Comparison of ENCODE assay signal across 9 cellular contexts in genomic region chr3:138944842-138945645, GRCh38. TPM values are rescaled to one million over a fixed set of nuclear protein-coding genes. Genes with fewer than 3 reads are reported as not detected.
DNase-seq lines count a peak whose midpoint lies in the region; ATAC-seq and TF ChIP-seq lines count a peak whose summit lies in the region.
"Had no signal": no experiment of that assay in that cellular context is flagged by ENCODE, and none has a peak within 500 bp of the region (broad histone marks: within the 10 kb centered on the region; RNA-seq: fewer than 3 reads in every experiment).

No MANE protein-coding gene starts in this region.

- H3K4me3 ChIP-seq in esophagus (ENCODE audit: low read depth in 1 of 2, low read length in 2 of 2) (peak overlapping the region; percentile 19 to 53), psoas muscle (peak overlapping the region; percentile 72)

- no peak overlapping the region for H3K27ac Mint-ChIP-seq in T-helper 17 cell

- peaks cover 9% of the 10 kb centered on the region for H3K36me3 Mint-ChIP-seq in T-helper 17 cell (ENCODE audit: low read depth)

- peaks cover 12 to 22% of the 10 kb centered on the region in 2 donors for H3K4me1 ChIP-seq in esophagus (ENCODE audit: control insufficient read depth in 2 of 2, insufficient read depth in 2 of 2, low read length in 1 of 2)
- peaks cover 12% of the 10 kb centered on the region for H3K4me1 ChIP-seq in psoas muscle

- 5% methylated on average over 81 to 83 of the region's 83 CpGs for WGBS in esophagus, 2 donors
- WGBS in psoas muscle, 3 donors, result 10 to 16% (median 15%) methylated on average over 72 to 83 of the region's 83 CpGs

- H3K27me3 ChIP-seq in esophagus (ENCODE audit: control insufficient read depth in 1 of 2, insufficient read depth in 2 of 2, low read length in 2 of 2) (peaks cover 17 to 58% of the 10 kb centered on the region in 2 donors), psoas muscle (ENCODE audit: insufficient read depth in 3 of 3, low read length in 2 of 3) (peaks cover 0 to 99% (median 44%) of the 10 kb centered on the region in 3 donors)

- no peak overlapping the region for H3K27ac ChIP-seq in esophagus (ENCODE audit: low read depth in 2 of 2, low read length in 1 of 2)
- no peak overlapping the region for H3K27ac ChIP-seq in psoas muscle
- H3K27ac ChIP-seq: right lobe of liver had no signal

- intact Hi-C loops in psoas muscle (cut with DNase I), result no loop called here

- DNase-seq in HEK293T (ENCODE audit: extremely low spot score) (peak; percentile 59), T-helper 17 cell (no peak), psoas muscle (no peak), NCI-H2107 (lab: John Stamatoyannopoulos, UW) (no peak), SKM-1 (lab: John Stamatoyannopoulos, UW; ENCODE audit: unreplicated experiment) (no peak)
- DNase-seq: right lobe of liver had no signal

- ATAC-seq in T-helper 17 cell (no peak), psoas muscle (no peak), GM19455 (IDR thresholded peaks at IDR 0.05; ENCODE audit: unreplicated experiment) (no peak), GM18907 (IDR thresholded peaks at IDR 0.05; ENCODE audit: unreplicated experiment) (no peak)

- peak overlapping the region; percentile 94 for H3K4me3 Mint-ChIP-seq in T-helper 17 cell

- CTCF ChIA-PET in HEK293T (lab: Yijun Ruan, JAX), result interaction anchor here (1.5 kb wide), 1 partner anchor 9 kb away, joined by 4 read pairs; no protein-coding TSS in a partner anchor

- H3K36me3 ChIP-seq in esophagus (ENCODE audit: control insufficient read depth in 2 of 2, insufficient read depth in 2 of 2, low read length in 1 of 2) (no peaks in the 10 kb centered on the region), psoas muscle (ENCODE audit: insufficient read depth in 1 of 2, low read depth in 1 of 2) (no peaks in the 10 kb centered on the region)
- H3K36me3 ChIP-seq: right lobe of liver had no signal

- peaks cover 27% of the 10 kb centered on the region for H3K4me1 Mint-ChIP-seq in T-helper 17 cell

- H3K27me3 Mint-ChIP-seq in T-helper 17 cell, result peaks cover 79% of the 10 kb centered on the region

- POLR2A ChIA-PET in HEK293T (lab: Yijun Ruan, JAX), result no interaction called here

- H3K9me3 ChIP-seq in T-helper 17 cell (ENCODE audit: control insufficient read depth, low read length, poor library complexity, severe bottlenecking) (no peaks in the 10 kb centered on the region), esophagus (ENCODE audit: control insufficient read depth in 2 of 2, insufficient read depth in 1 of 2, low read depth in 1 of 2, low read length in 1 of 2) (no peaks in the 10 kb centered on the region), psoas muscle (no peaks in the 10 kb centered on the region)
- H3K9me3 ChIP-seq: right lobe of liver had no signal

- no peak for TF ChIP-seq CTCF in psoas muscle (IDR thresholded peaks at IDR 0.05)

TF ChIP-seq in HEK293T, 16 proteins besides CTCF, POLR2A, EP300 and RAD21:
- peak; percentile 59; the same call in 1 of the 2 replicates for TF ChIP-seq L3MBTL2 (conservative IDR thresholded peaks at IDR 0.05)
- no peak for TF ChIP-seq CTBP1 (IDR thresholded peaks at IDR 0.05; ENCODE audit: borderline replicate concordance)

RNA-seq across cellular contexts. Expression of gene FOXL2, which starts 1.9 kb away (rescaled TPM):
- total RNA-seq in T-helper 17 cell, result not detected
- polyA plus RNA-seq in esophagus, result under 1 TPM in 1 of 2 donors, not detected in 1; 0.04 TPM
- under 1 TPM in 2 of 4 donors, not detected in 2; 0.38 to 0.39 TPM for total RNA-seq in psoas muscle
- polyA plus RNA-seq in psoas muscle, result under 1 TPM in 2 of 3 donors, not detected in 1; 0.01 to 0.05 TPM
- total RNA-seq: right lobe of liver had no signal

RNA-seq across cellular contexts. Expression of gene FOXL2NB, which starts 2.0 kb away (rescaled TPM):
- total RNA-seq in T-helper 17 cell (not detected), psoas muscle (under 1 TPM in 1 of 4 donors, not detected in 3; 0.14 TPM)
- polyA plus RNA-seq in esophagus (under 1 TPM; 0.04 to 0.06 TPM), psoas muscle (under 1 TPM in 1 of 3 donors, not detected in 2; 0.06 TPM)
- total RNA-seq: right lobe of liver had no signal
